27 cellular contexts compared by ENCODE assay signal in genomic region chr2:239738159-239738558, GRCh38.
"Had no signal": no experiment of that assay in that cellular context is flagged by ENCODE, and none has a peak within 500 bp of the region (broad histone marks: within the 10 kb centered on the region; RNA-seq: fewer than 3 reads in every experiment).

No MANE protein-coding gene starts in this region.

- H3K27me3 ChIP-seq: brain microvascular endothelial cell, cardiac muscle cell, Peyer's patch had no signal

- H3K4me3 Mint-ChIP-seq: activated CD4-positive, alpha-beta memory T cell treated with anti-CD3 and anti-CD28 coated beads for 36 hours; activated CD4-positive, alpha-beta T cell treated with anti-CD3 and anti-CD28 coated beads, Interleukin-2, amount 10 ng/mL, durations not matched to agents 7 days and 5 days; activated naive CD4-positive, alpha-beta T cell treated with anti-CD3 and anti-CD28 coated beads for 36 hours; activated naive CD8-positive, alpha-beta T cell; activated T-cell treated with anti-CD3 and anti-CD28 coated beads, Interleukin-2, amount 50 U/mL, for 4 hours; activated T-helper 17 cell treated with anti-CD3 and anti-CD28 coated beads, Interleukin-2, amount 50 U/mL, for 72 hours; T-cell had no signal

- H3K9me3 ChIP-seq: MG63, Peyer's patch had no signal

- H3K4me1 ChIP-seq: Peyer's patch had no signal

- H3K27ac ChIP-seq: brain microvascular endothelial cell, cardiac muscle cell, Peyer's patch, VCaP had no signal

- ATAC-seq: activated T-cell treated with anti-CD3 and anti-CD28 coated beads, Interleukin-2, amount 50 U/mL, for 4 hours; activated T-helper 17 cell treated with anti-CD3 and anti-CD28 coated beads, Interleukin-2, amount 50 U/mL, for 72 hours; T-cell had no signal

- H3K4me1 Mint-ChIP-seq: activated CD4-positive, alpha-beta T cell treated with anti-CD3 and anti-CD28 coated beads, Interleukin-2, amount 10 ng/mL, durations not matched to agents 7 days and 5 days; activated T-helper 17 cell treated with anti-CD3 and anti-CD28 coated beads, Interleukin-2, amount 50 U/mL, for 72 hours; T-cell had no signal

- H3K36me3 Mint-ChIP-seq: activated CD4-positive, alpha-beta memory T cell treated with anti-CD3 and anti-CD28 coated beads for 36 hours; activated naive CD8-positive, alpha-beta T cell; T-cell had no signal

- H3K4me3 ChIP-seq: cardiac muscle cell, MG63, Peyer's patch had no signal

- H3K27ac Mint-ChIP-seq: activated CD4-positive, alpha-beta memory T cell treated with anti-CD3 and anti-CD28 coated beads for 36 hours; activated CD4-positive, alpha-beta T cell treated with anti-CD3 and anti-CD28 coated beads, Interleukin-2, amount 10 ng/mL, durations not matched to agents 7 days and 5 days; activated naive CD4-positive, alpha-beta T cell treated with anti-CD3 and anti-CD28 coated beads for 36 hours; activated naive CD8-positive, alpha-beta T cell; activated T-helper 17 cell treated with anti-CD3 and anti-CD28 coated beads, Interleukin-2, amount 50 U/mL, for 72 hours; T-cell had no signal

- H3K9me3 Mint-ChIP-seq: activated T-cell treated with anti-CD3 and anti-CD28 coated beads, Interleukin-2, amount 50 U/mL, for 4 hours had no signal

- H3K36me3 ChIP-seq: brain microvascular endothelial cell, cardiac muscle cell, MG63, Peyer's patch had no signal

- H3K27me3 Mint-ChIP-seq: activated CD4-positive, alpha-beta memory T cell treated with anti-CD3 and anti-CD28 coated beads for 36 hours; activated CD4-positive, alpha-beta T cell treated with anti-CD3 and anti-CD28 coated beads, Interleukin-2, amount 10 ng/mL, durations not matched to agents 7 days and 5 days; activated naive CD8-positive, alpha-beta T cell; activated T-helper 17 cell treated with anti-CD3 and anti-CD28 coated beads, Interleukin-2, amount 50 U/mL, for 72 hours; T-cell had no signal

- DNase-seq: activated CD4-positive, alpha-beta memory T cell treated with anti-CD3 and anti-CD28 coated beads for 36 hours; activated CD4-positive, alpha-beta T cell treated with anti-CD3 and anti-CD28 coated beads, Interleukin-2, amount 10 ng/mL, durations not matched to agents 7 days and 5 days; activated CD4-positive, CD25-positive, alpha-beta regulatory T cell; activated CD8-positive, alpha-beta memory T cell treated with anti-CD3 and anti-CD28 coated beads for 24 hours; activated gamma-delta T cell; activated naive CD4-positive, alpha-beta T cell treated with anti-CD3 and anti-CD28 coated beads for 36 hours; activated T-cell treated with anti-CD3 and anti-CD28 coated beads, Interleukin-2, amount 50 U/mL, for 4 hours; brain microvascular endothelial cell; cerebellar nuclear complex; MG63; MV-4-11; NCI-H1092 treated with DMSO at 0.1 percent for 48 hours; NCI-H1417 treated with DMSO at 0.1 percent for 48 hours; NCI-H1694; NCI-H2029 treated with DMSO at 0.1 percent for 48 hours; NCI-H510A treated with DMSO at 0.1 percent for 48 hours; NCI-H69; NK-92 treated with Interleukin-12 subunit alpha and Interleukin-12 subunit beta, amount 100 ng/mL, for 24 hours; Peyer's patch; SIG-M5; T-cell; T-helper 2 cell; T1000 had no signal
